In genomic region chr4:28723371-28723770, GRCh38 we compare ENCODE assay signal across 18 cellular contexts.
"Had no signal": no experiment of that assay in that cellular context is flagged by ENCODE, and none has a peak within 500 bp of the region (broad histone marks: within the 10 kb centered on the region; RNA-seq: fewer than 3 reads in every experiment).

No MANE protein-coding gene starts in this region.

- H3K9me3 ChIP-seq: esophagus muscularis mucosa, gastroesophageal sphincter, suprapubic skin, thyroid gland, upper lobe of left lung, uterus had no signal

- FAIRE-seq: small intestine had no signal

- H3K4me3 ChIP-seq: esophagus muscularis mucosa, gastroesophageal sphincter, suprapubic skin, thyroid gland, upper lobe of left lung, uterus had no signal

- H3K27ac ChIP-seq: epithelial cell of prostate, esophagus muscularis mucosa, gastroesophageal sphincter, suprapubic skin, thyroid gland, upper lobe of left lung, uterus had no signal

- DNase-seq: effector memory CD4-positive, alpha-beta T cell; foreskin fibroblast; glutamatergic neuron; natural killer cell; right cardiac atrium; small intestine; stimulated activated CD4-positive, alpha-beta T cell treated with anti-CD3 and anti-CD28 coated beads, Interleukin-2, amount 100 ng/mL, for 48 hours; stimulated activated CD8-positive, alpha-beta memory T cell treated with anti-CD3 and anti-CD28 coated beads, Interleukin-4, amount 100 ng/mL, for 48 hours; stimulated activated naive CD8-positive, alpha-beta T cell treated with anti-CD3 and anti-CD28 coated beads, Interleukin-15, Interleukin-2, amounts not matched to agents 100 U/mL and 50 U/mL, for 24 hours; thyroid gland; upper lobe of left lung; uterus had no signal

- H3K27me3 ChIP-seq: esophagus muscularis mucosa, gastroesophageal sphincter, suprapubic skin, thyroid gland, upper lobe of left lung, uterus had no signal

- ATAC-seq: gastroesophageal sphincter; left lobe of liver; natural killer cell; right cardiac atrium; stimulated activated effector memory CD8-positive, alpha-beta T cell treated with anti-CD3 and anti-CD28 coated beads, Interleukin-12 subunit alpha, Interleukin-12 subunit beta, amount 100 ng/mL, for 72 hours; stimulated activated naive CD8-positive, alpha-beta T cell treated with anti-CD3 and anti-CD28 coated beads, Interleukin-15, Interleukin-2, amounts not matched to agents 100 U/mL and 50 U/mL, for 24 hours had no signal

- H3K36me3 ChIP-seq: esophagus muscularis mucosa, gastroesophageal sphincter, suprapubic skin, thyroid gland, upper lobe of left lung, uterus had no signal
